ENCODE assay signal across 14 cellular contexts in the genomic region with DNA sequence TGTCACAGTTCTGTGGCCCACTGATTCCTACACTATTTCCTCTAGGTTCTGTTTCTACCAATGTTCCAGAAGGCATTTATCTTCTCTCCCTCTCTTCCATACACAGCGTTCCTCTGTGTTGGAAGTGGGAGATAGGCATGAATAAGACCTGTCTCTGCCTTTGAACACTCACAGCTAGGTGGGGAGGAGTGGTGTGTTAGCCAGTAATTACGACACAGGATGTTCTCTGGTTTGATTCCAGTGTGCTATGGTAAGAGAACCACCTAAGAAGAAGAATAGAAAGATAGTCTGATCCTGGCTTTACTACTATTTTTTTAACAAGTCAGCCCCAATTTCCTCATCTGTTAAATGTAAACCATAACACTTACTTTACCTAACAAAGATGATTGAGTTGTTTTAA.
"Had no signal": no experiment of that assay in that cellular context is flagged by ENCODE, and none has a peak within 500 bp of the region (broad histone marks: within the 10 kb centered on the region; RNA-seq: fewer than 3 reads in every experiment).

No MANE protein-coding gene starts in this region.

- DNase-seq: activated CD4-positive, alpha-beta T cell treated with anti-CD3 and anti-CD28 coated beads for 48 hours; activated CD8-positive, alpha-beta memory T cell treated with anti-CD3 and anti-CD28 coated beads for 24 hours; islet precursor cell; midbrain; posterior cingulate gyrus; retina; stimulated activated CD4-positive, alpha-beta T cell treated with anti-CD3 and anti-CD28 coated beads, Interleukin-12 subunit alpha, Interleukin-12 subunit beta, amount 100 ng/mL, for 4 hours; stimulated activated CD4-positive, alpha-beta T cell treated with anti-CD3 and anti-CD28 coated beads, Interleukin-2, amount 100 ng/mL, for 24 hours; tibial artery had no signal

- H3K4me1 ChIP-seq: ascending aorta had no signal

- H3K27ac ChIP-seq: ascending aorta, cardiac muscle cell, esophagus muscularis mucosa, tibial artery had no signal

- H3K36me3 Mint-ChIP-seq: WTC11 had no signal

- H3K9me3 Mint-ChIP-seq: WTC11 had no signal

- H3K4me3 Mint-ChIP-seq: WTC11 had no signal

- H3K27ac Mint-ChIP-seq: WTC11 had no signal

- ATAC-seq: WTC11 had no signal

- H3K27me3 ChIP-seq: ascending aorta, cardiac muscle cell, esophagus muscularis mucosa, tibial artery had no signal

- H3K4me3 ChIP-seq: ascending aorta, cardiac muscle cell, esophagus muscularis mucosa, lung, tibial artery had no signal

- H3K9me3 ChIP-seq: ascending aorta, esophagus muscularis mucosa, tibial artery had no signal

- H3K36me3 ChIP-seq: ascending aorta, cardiac muscle cell, esophagus muscularis mucosa, tibial artery had no signal
